ENCODE assay signal across 21 cellular contexts in the genomic region with DNA sequence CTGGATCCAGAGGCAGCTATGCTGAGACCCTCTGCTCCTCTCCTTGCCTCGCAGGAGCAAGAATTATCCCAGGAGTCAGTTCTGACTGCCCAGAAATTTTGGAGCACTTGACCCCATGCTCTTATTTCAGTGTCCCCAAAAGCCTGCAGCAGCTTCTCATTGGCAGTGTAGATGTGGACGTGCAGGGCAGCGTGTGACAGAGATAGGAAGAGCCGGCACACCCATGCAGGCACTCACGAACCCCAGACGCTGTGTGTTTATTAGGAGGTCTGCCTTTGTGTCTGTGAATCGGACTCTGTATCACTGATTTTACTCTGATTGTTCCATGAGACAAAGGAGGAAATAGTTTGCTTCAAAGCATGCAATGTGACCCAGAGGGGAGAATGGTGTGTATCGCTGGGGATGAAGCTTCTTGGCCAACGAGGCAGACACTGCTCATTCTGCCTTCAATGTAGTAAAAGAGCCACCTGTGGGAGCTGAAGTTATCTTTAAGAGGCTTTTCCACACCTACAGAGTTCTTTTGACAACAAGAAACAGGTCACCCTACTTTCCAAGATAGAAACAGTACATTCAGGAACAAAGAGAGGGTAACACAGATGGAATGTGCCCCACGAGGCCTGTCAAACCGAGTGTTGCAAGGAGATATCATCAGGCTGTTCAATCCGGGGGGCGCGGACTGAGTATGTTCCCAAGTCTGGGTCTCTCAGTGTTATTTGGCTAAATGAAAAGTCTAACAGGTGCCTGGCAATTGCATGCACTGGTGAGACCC.
"Had no signal": no experiment of that assay in that cellular context is flagged by ENCODE, and none has a peak within 500 bp of the region (broad histone marks: within the 10 kb centered on the region; RNA-seq: fewer than 3 reads in every experiment).

No MANE protein-coding gene starts in this region.

- H3K9me3 Mint-ChIP-seq: activated CD8-positive, alpha-beta T cell treated with anti-CD3 and anti-CD28 coated beads for 36 hours; activated naive CD4-positive, alpha-beta T cell treated with anti-CD3 and anti-CD28 coated beads, Interleukin-2, amount 10 ng/mL, durations not matched to agents 7 days and 5 days; activated naive CD8-positive, alpha-beta T cell treated with anti-CD3 and anti-CD28 coated beads for 36 hours; activated T-cell treated with anti-CD3 and anti-CD28 coated beads, Interleukin-2, amount 50 U/mL, for 72 hours; activated T-helper 2 cell treated with anti-CD3 and anti-CD28 coated beads, Interferon-gamma antibody, Interleukin-2, Interleukin-4, amounts not matched to agents 10 μg/mL and 5 μg/mL and 100 μg/mL, durations not matched to agents 14 hours and 24 hours and 36 hours; IgD-negative memory B cell; T-helper 1 cell treated with Interleukin-12 subunit alpha and Interleukin-12 subunit beta and Interleukin-4 antibody, amounts not matched to agents 30 μg/mL and 1 μg/mL, for 36 hours had no signal

- H3K27ac Mint-ChIP-seq: activated CD8-positive, alpha-beta T cell treated with anti-CD3 and anti-CD28 coated beads for 36 hours; activated naive CD4-positive, alpha-beta T cell treated with anti-CD3 and anti-CD28 coated beads, Interleukin-2, amount 10 ng/mL, durations not matched to agents 7 days and 5 days; activated naive CD8-positive, alpha-beta T cell treated with anti-CD3 and anti-CD28 coated beads for 36 hours; activated T-cell treated with anti-CD3 and anti-CD28 coated beads, Interleukin-2, amount 50 U/mL, for 72 hours; activated T-helper 2 cell treated with anti-CD3 and anti-CD28 coated beads, Interferon-gamma antibody, Interleukin-2, Interleukin-4, amounts not matched to agents 10 μg/mL and 5 μg/mL and 100 μg/mL, durations not matched to agents 14 hours and 24 hours and 36 hours; IgD-negative memory B cell; T-helper 1 cell treated with Interleukin-12 subunit alpha and Interleukin-12 subunit beta and Interleukin-4 antibody, amounts not matched to agents 30 μg/mL and 1 μg/mL, for 36 hours had no signal

- ATAC-seq: activated CD4-positive, CD25-positive, alpha-beta regulatory T cell treated with anti-CD3 and anti-CD28 coated beads, Interleukin-2, amount 50 U/mL, for 24 hours; activated CD8-positive, alpha-beta T cell treated with anti-CD3 and anti-CD28 coated beads for 36 hours; activated T-cell treated with anti-CD3 and anti-CD28 coated beads, Interleukin-2, amount 50 U/mL, for 72 hours; Panc1 had no signal

- H3K27me3 Mint-ChIP-seq: activated CD8-positive, alpha-beta T cell treated with anti-CD3 and anti-CD28 coated beads for 36 hours; activated naive CD4-positive, alpha-beta T cell treated with anti-CD3 and anti-CD28 coated beads, Interleukin-2, amount 10 ng/mL, durations not matched to agents 7 days and 5 days; activated naive CD8-positive, alpha-beta T cell treated with anti-CD3 and anti-CD28 coated beads for 36 hours; IgD-negative memory B cell had no signal

- H3K4me3 Mint-ChIP-seq: activated CD8-positive, alpha-beta T cell treated with anti-CD3 and anti-CD28 coated beads for 36 hours; activated naive CD4-positive, alpha-beta T cell treated with anti-CD3 and anti-CD28 coated beads, Interleukin-2, amount 10 ng/mL, durations not matched to agents 7 days and 5 days; activated naive CD8-positive, alpha-beta T cell treated with anti-CD3 and anti-CD28 coated beads for 36 hours; activated T-cell treated with anti-CD3 and anti-CD28 coated beads, Interleukin-2, amount 50 U/mL, for 72 hours; IgD-negative memory B cell; T-helper 1 cell treated with Interleukin-12 subunit alpha and Interleukin-12 subunit beta and Interleukin-4 antibody, amounts not matched to agents 30 μg/mL and 1 μg/mL, for 36 hours had no signal

- H3K4me1 Mint-ChIP-seq: activated naive CD4-positive, alpha-beta T cell treated with anti-CD3 and anti-CD28 coated beads, Interleukin-2, amount 10 ng/mL, durations not matched to agents 7 days and 5 days; activated naive CD8-positive, alpha-beta T cell treated with anti-CD3 and anti-CD28 coated beads for 36 hours; IgD-negative memory B cell had no signal

- H3K36me3 Mint-ChIP-seq: activated naive CD4-positive, alpha-beta T cell treated with anti-CD3 and anti-CD28 coated beads, Interleukin-2, amount 10 ng/mL, durations not matched to agents 7 days and 5 days; activated naive CD8-positive, alpha-beta T cell treated with anti-CD3 and anti-CD28 coated beads for 36 hours; IgD-negative memory B cell had no signal

- DNase-seq: activated CD4-positive, alpha-beta T cell treated with anti-CD3 and anti-CD28 coated beads for 4 hours; activated CD8-positive, alpha-beta memory T cell treated with anti-CD3 and anti-CD28 coated beads, Interleukin-2, amount 50 U/mL, for 4 hours; activated CD8-positive, alpha-beta T cell treated with anti-CD3 and anti-CD28 coated beads for 36 hours; activated gamma-delta T cell treated with Interleukin-2 at 50 U/mL for 16 hours; activated naive CD4-positive, alpha-beta T cell treated with anti-CD3 and anti-CD28 coated beads, Interleukin-2, amount 10 ng/mL, durations not matched to agents 7 days and 5 days; activated naive CD8-positive, alpha-beta T cell treated with anti-CD3 and anti-CD28 coated beads for 36 hours; activated T-cell treated with anti-CD3 and anti-CD28 coated beads, Interleukin-2, amount 50 U/mL, for 72 hours; KG1; NCI-H1048; NCI-H1930; NCI-H510A treated with DMSO at 0.1 percent for 48 hours; NCI-H69; NK-92 treated with Interleukin-12 subunit alpha and Interleukin-12 subunit beta, amount 100 ng/mL, for 24 hours; OCI-M1; RPMI8226; SHP77 had no signal
